ENCODE assay signal across 8 cellular contexts in the genomic region with DNA sequence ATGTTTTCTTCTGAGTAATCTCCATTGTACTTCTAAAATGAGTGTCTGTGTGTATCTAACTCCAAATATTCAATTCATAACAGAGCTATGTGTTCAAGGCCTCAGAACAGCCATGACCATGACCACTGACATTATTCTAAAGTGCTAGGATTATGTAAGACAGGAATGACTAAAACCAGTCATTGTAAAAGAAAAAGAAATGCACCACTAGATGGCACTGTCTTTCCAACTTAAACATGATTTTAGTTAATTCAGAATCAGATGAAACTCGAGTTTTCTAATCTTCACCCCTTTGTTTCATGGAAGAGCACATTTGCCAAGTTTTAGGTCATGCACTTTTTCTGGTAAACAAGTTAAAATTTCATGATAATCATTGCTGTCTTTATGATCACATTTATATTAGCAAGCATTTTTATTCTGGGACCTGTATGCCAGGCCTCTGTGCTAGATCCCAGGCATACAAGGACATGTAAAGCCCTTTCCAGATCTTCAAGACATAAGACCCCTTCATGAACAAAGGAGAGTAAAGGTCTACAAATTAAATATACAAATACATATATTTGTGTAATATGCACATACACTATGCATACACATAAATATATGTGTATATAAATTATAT. TPM values are rescaled to one million over a fixed set of nuclear protein-coding genes. Genes with fewer than 3 reads are reported as not detected.
DNase-seq lines count a peak whose midpoint lies in the region; ATAC-seq and TF ChIP-seq lines count a peak whose summit lies in the region.

No MANE protein-coding gene starts in this region.

- peak overlapping the region in 2 of 3 experiments; percentile 11 to 12 for H3K27ac Mint-ChIP-seq in nephron

- H3K4me3 ChIP-seq in AG09309 (ENCODE audit: control insufficient read depth, low read depth, low read length) = no peak overlapping the region
- H3K4me3 ChIP-seq in GM12864 (ENCODE audit: low read depth, low read length) = no peak overlapping the region

- H3K4me1 Mint-ChIP-seq in nephron = peaks cover 17% of the 10 kb centered on the region

- ATAC-seq in esophagus mucosa = peak; percentile 75
- no peak for ATAC-seq in HG02678 (IDR thresholded peaks at IDR 0.05; ENCODE audit: unreplicated experiment)

- TF ChIP-seq EP300 in Ishikawa (IDR thresholded peaks at IDR 0.05; ENCODE audit: borderline replicate concordance) = no peak

- H3K36me3 Mint-ChIP-seq in nephron (ENCODE audit: low read depth) = no peaks in the 10 kb centered on the region

- no peak overlapping the region for H3K4me3 Mint-ChIP-seq in nephron

- TF ChIP-seq RAD21 in Ishikawa (IDR thresholded peaks at IDR 0.05; ENCODE audit: low read depth) = peak; percentile 62

- H3K9me3 Mint-ChIP-seq in nephron = peaks cover 3% of the 10 kb centered on the region

- TF ChIP-seq CTCF in AG09309 (IDR thresholded peaks at IDR 0.05; ENCODE audit: control insufficient read depth, insufficient read depth, low read depth, low read length, missing control alignments) (no peak), GM12864 (IDR thresholded peaks at IDR 0.05; ENCODE audit: low read depth, low read length, missing control alignments) (peak; percentile 42), nephron (IDR thresholded peaks at IDR 0.05; ENCODE audit: unreplicated experiment in 3 of 3) (peak; percentile 61 to 69 (median 64))

- DNase-seq in AG09309 (ENCODE audit: low read depth) (peak; percentile 76), GM12864 (ENCODE audit: low read depth) (peak; percentile 16), SHP77 (lab: John Stamatoyannopoulos, UW) (peak; percentile 22 to 69), ecto neural progenitor cell (ENCODE audit: low spot score) (no peak)

- H3K27me3 Mint-ChIP-seq in nephron (ENCODE audit: low read depth) = peaks cover 5% of the 10 kb centered on the region

TF ChIP-seq in Ishikawa, 13 proteins besides CTCF, POLR2A, EP300 and RAD21:
- TF ChIP-seq, protein P1, sequence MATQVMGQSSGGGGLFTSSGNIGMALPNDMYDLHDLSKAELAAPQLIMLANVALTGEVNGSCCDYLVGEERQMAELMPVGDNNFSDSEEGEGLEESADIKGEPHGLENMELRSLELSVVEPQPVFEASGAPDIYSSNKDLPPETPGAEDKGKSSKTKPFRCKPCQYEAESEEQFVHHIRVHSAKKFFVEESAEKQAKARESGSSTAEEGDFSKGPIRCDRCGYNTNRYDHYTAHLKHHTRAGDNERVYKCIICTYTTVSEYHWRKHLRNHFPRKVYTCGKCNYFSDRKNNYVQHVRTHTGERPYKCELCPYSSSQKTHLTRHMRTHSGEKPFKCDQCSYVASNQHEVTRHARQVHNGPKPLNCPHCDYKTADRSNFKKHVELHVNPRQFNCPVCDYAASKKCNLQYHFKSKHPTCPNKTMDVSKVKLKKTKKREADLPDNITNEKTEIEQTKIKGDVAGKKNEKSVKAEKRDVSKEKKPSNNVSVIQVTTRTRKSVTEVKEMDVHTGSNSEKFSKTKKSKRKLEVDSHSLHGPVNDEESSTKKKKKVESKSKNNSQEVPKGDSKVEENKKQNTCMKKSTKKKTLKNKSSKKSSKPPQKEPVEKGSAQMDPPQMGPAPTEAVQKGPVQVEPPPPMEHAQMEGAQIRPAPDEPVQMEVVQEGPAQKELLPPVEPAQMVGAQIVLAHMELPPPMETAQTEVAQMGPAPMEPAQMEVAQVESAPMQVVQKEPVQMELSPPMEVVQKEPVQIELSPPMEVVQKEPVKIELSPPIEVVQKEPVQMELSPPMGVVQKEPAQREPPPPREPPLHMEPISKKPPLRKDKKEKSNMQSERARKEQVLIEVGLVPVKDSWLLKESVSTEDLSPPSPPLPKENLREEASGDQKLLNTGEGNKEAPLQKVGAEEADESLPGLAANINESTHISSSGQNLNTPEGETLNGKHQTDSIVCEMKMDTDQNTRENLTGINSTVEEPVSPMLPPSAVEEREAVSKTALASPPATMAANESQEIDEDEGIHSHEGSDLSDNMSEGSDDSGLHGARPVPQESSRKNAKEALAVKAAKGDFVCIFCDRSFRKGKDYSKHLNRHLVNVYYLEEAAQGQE (IDR thresholded peaks at IDR 0.05; ENCODE audit: low read depth) = no peak
- TF ChIP-seq CREB1 (IDR thresholded peaks at IDR 0.05; ENCODE audit: low read depth) = no peak
- no peak for TF ChIP-seq ZBTB7A (IDR thresholded peaks at IDR 0.05; ENCODE audit: low read depth)
- no peak for TF ChIP-seq TEAD4 (IDR thresholded peaks at IDR 0.05)
- TF ChIP-seq EGR1 (IDR thresholded peaks at IDR 0.05) = no peak
- TF ChIP-seq NFIC (IDR thresholded peaks at IDR 0.05) = no peak
- TF ChIP-seq YY1 (IDR thresholded peaks at IDR 0.05; ENCODE audit: low read depth) = no peak
- no peak for TF ChIP-seq TAF1 (IDR thresholded peaks at IDR 0.05; ENCODE audit: low read depth)
- no peak for TF ChIP-seq CEBPB (IDR thresholded peaks at IDR 0.05)
- no peak for TF ChIP-seq TCF12 (IDR thresholded peaks at IDR 0.05; ENCODE audit: low read depth)
- TF ChIP-seq USF1 (IDR thresholded peaks at IDR 0.05) = no peak
- TF ChIP-seq, protein P2, sequence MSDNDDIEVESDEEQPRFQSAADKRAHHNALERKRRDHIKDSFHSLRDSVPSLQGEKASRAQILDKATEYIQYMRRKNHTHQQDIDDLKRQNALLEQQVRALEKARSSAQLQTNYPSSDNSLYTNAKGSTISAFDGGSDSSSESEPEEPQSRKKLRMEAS (IDR thresholded peaks at IDR 0.05) = no peak
- no peak for TF ChIP-seq FOXM1 (IDR thresholded peaks at IDR 0.05; ENCODE audit: borderline replicate concordance, low read depth)

RNA-seq across cellular contexts. Expression of gene RSU1, which starts 26.1 kb away (rescaled TPM):
- total RNA-seq in esophagus mucosa = 48.9 TPM
